ENCODE assay signal across 11 cellular contexts in the genomic region with DNA sequence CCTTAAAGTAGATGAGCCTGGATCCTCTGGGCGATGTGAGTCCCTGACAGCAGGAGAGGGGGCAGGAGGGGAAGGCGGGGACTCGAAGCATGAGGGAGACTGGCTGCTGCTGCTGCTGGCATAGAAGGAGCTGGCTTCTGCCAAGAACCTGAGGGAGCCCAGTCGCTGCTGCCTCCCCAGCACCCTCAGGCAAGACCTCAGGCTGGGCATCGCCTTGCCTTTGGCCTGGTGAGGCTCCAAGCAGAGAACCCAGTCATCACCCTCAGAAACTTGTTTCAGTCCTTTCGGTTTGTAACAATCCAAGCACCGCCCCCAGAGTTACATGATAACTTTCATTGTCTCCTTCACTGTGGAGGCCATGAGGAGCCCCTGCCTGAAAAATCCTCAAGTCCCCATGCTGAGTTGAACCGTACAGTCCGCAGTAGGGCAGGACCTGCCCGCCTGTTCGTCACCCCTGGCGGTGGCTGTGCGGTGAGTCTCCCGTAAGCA. TPM values are rescaled to one million over a fixed set of nuclear protein-coding genes. Genes with fewer than 3 reads are reported as not detected.
DNase-seq lines count a peak whose midpoint lies in the region; ATAC-seq and TF ChIP-seq lines count a peak whose summit lies in the region.
"Had no signal": no experiment of that assay in that cellular context is flagged by ENCODE, and none has a peak within 500 bp of the region (broad histone marks: within the 10 kb centered on the region; RNA-seq: fewer than 3 reads in every experiment).

No MANE protein-coding gene starts in this region.

- H2AFZ ChIP-seq in GM23338 (peak overlapping the region; percentile 90), SK-N-SH (ENCODE audit: low read depth) (peak overlapping the region; percentile 64)

- H3K36me3 ChIP-seq in GM23338 (ENCODE audit: insufficient read depth) (no peaks in the 10 kb centered on the region), SK-N-SH (replicated peaks in 1 of 2; ENCODE audit: control insufficient read depth in 1 of 2, insufficient read depth in 2 of 2, low read length in 1 of 2) (no peaks in the 10 kb centered on the region), heart right ventricle (no peaks in the 10 kb centered on the region)

- intact Hi-C loops in heart right ventricle (cut with DNase I) (no loop called here), CD14-positive monocyte (cut with micrococcal nuclease) (no loop called here)

- H3K4me2 ChIP-seq in GM23338 (peak overlapping the region; percentile 68), SK-N-SH (peak overlapping the region; percentile 80)

- H3K27ac Mint-ChIP-seq in GM23338, result no peak overlapping the region
- H3K27ac Mint-ChIP-seq in CD14-positive monocyte, result no peak overlapping the region
- H3K27ac Mint-ChIP-seq: T-helper 1 cell treated with Interleukin-12 subunit alpha and Interleukin-12 subunit beta and Interleukin-4 antibody, amounts not matched to agents 30 μg/mL and 1 μg/mL, for 36 hours had no signal

- H3K27me3 ChIP-seq in GM23338 (ENCODE audit: insufficient read depth), result no peaks in the 10 kb centered on the region
- no peaks in the 10 kb centered on the region for H3K27me3 ChIP-seq in SK-N-SH (ENCODE audit: insufficient read depth)
- H3K27me3 ChIP-seq in heart right ventricle, result peaks cover 0 to 32% (median 13%) of the 10 kb centered on the region in 7 donors

- POLR2A ChIA-PET in SK-N-SH (lab: Yijun Ruan, JAX), result no interaction called here

- no peak overlapping the region for H3K4me3 ChIP-seq in GM23338
- peak overlapping the region; percentile 6 to 43; a peak in 3 of 4 replicates for H3K4me3 ChIP-seq in SK-N-SH (ENCODE audit: low read depth in 2 of 2, low read length in 1 of 2)
- H3K4me3 ChIP-seq in heart right ventricle, result peak overlapping the region in 7 of 10 donors; percentile 17 to 39 (median 24)
- peak overlapping the region; percentile 13 for H3K4me3 ChIP-seq in skeletal muscle cell (ENCODE audit: low read depth, low read length)

- H3K4me1 ChIP-seq in GM23338 (ENCODE audit: insufficient read depth) (no peaks in the 10 kb centered on the region), SK-N-SH (ENCODE audit: control insufficient read depth in 1 of 2, insufficient read depth in 2 of 2, low read depth in 1 of 2, low read length in 1 of 2) (peaks cover 0 to 18% of the 10 kb centered on the region in 2 experiments; a peak in 1 of 4 replicates), heart right ventricle (peaks cover 0 to 10% (median 8%) of the 10 kb centered on the region in 9 donors)

- peak overlapping the region; percentile 54 for H3K4me3 Mint-ChIP-seq in GM23338
- no peak overlapping the region for H3K4me3 Mint-ChIP-seq in CD14-positive monocyte
- H3K4me3 Mint-ChIP-seq: central memory CD8-positive, alpha-beta T cell; T-helper 1 cell treated with Interleukin-12 subunit alpha and Interleukin-12 subunit beta and Interleukin-4 antibody, amounts not matched to agents 30 μg/mL and 1 μg/mL, for 36 hours had no signal

- WGBS in SK-N-SH (ENCODE audit: low lambda C conversion rate), result 55% methylated on average over 12 of the region's 14 CpGs
- WGBS in heart right ventricle, 2 donors, result 39 to 41% methylated on average over 14 of the region's 14 CpGs

- H3K27ac ChIP-seq in GM23338 (ENCODE audit: low read depth) (no peak overlapping the region), SK-N-SH (ENCODE audit: low read depth in 2 of 2, low read length in 1 of 2) (no peak overlapping the region), heart right ventricle (no peak overlapping the region)

- TF ChIP-seq EP300 in SK-N-SH (IDR thresholded peaks at IDR 0.05; ENCODE audit: borderline replicate concordance in 1 of 2, low read depth in 1 of 2, low read length in 1 of 2), result no peak

- H3K9me3 ChIP-seq in SK-N-SH, result peaks cover under 1% of the 10 kb centered on the region; the same call in 1 of the 2 replicates
- H3K9me3 ChIP-seq in heart right ventricle, result peaks cover 0 to 7% (median 4%) of the 10 kb centered on the region in 11 donors

- H3K27me3 Mint-ChIP-seq in GM23338 (ENCODE audit: insufficient read depth, low read depth, poor library complexity), result peaks cover 4% of the 10 kb centered on the region
- H3K27me3 Mint-ChIP-seq in CD14-positive monocyte (ENCODE audit: low read depth in 3 of 3), result peaks cover 10 to 32% (median 11%) of the 10 kb centered on the region in 3 donors
- H3K27me3 Mint-ChIP-seq: central memory CD8-positive, alpha-beta T cell had no signal

- CTCF ChIA-PET in SK-N-SH (lab: Yijun Ruan, JAX), result interaction anchor here (2.0 to 4.2 kb wide), 2 partner anchors 108 to 111 kb away, joined by 11 to 21 read pairs; no protein-coding TSS in a partner anchor

- H3K9me3 Mint-ChIP-seq in GM23338, result peaks cover 14% of the 10 kb centered on the region
- peaks cover 10 to 26% (median 20%) of the 10 kb centered on the region in 7 donors for H3K9me3 Mint-ChIP-seq in CD14-positive monocyte
- H3K9me3 Mint-ChIP-seq: central memory CD8-positive, alpha-beta T cell had no signal

- H3K36me3 Mint-ChIP-seq in GM23338 (ENCODE audit: low read depth) (no peaks in the 10 kb centered on the region; the same call in 1 of the 3 replicates), CD14-positive monocyte (no peaks in the 10 kb centered on the region)

- no peaks in the 10 kb centered on the region for H4K20me1 ChIP-seq in GM23338 (replicated peaks; ENCODE audit: insufficient read depth)
- H4K20me1 ChIP-seq in SK-N-SH (ENCODE audit: insufficient read depth), result no peaks in the 10 kb centered on the region

- H3F3A ChIP-seq in GM23338 (replicated peaks; ENCODE audit: low read depth) (no peaks in the 10 kb centered on the region), SK-N-SH (replicated peaks; ENCODE audit: insufficient read depth) (no peaks in the 10 kb centered on the region)

- DNase-seq in GM23338 (ENCODE audit: low spot score) (peak; percentile 42), SK-N-SH (peak; percentile 71), heart right ventricle (no peak), skeletal muscle cell (ENCODE audit: low read depth) (no peak), cortex of kidney (lab: John Stamatoyannopoulos, UW) (no peak), CD14-positive monocyte (ENCODE audit: low spot score) (no peak), middle frontal gyrus (ENCODE audit: extremely low spot score, low spot score) (no peak)
- no peak for DNase-seq in stimulated activated CD4-positive, alpha-beta T cell treated with anti-CD3 and anti-CD28 coated beads, Interleukin-2, amount 100 ng/mL, for 48 hours
- DNase-seq: occipital lobe had no signal

- TF ChIP-seq CTCF in GM23338 (conservative IDR thresholded peaks at IDR 0.05; ENCODE audit: low read depth in 2 of 2) (no peak), SK-N-SH (IDR thresholded peaks at IDR 0.05) (no peak), heart right ventricle (IDR thresholded peaks at IDR 0.05) (no peak), CD14-positive monocyte (IDR thresholded peaks at IDR 0.05) (no peak)

- H3K9me2 ChIP-seq in GM23338 (ENCODE audit: insufficient read depth), result no peaks in the 10 kb centered on the region
- no peaks in the 10 kb centered on the region for H3K9me2 ChIP-seq in SK-N-SH

- ATAC-seq in GM23338, result peak; percentile 76
- ATAC-seq in heart right ventricle, result peak; percentile 38 to 73 (median 58)

- H3K79me2 ChIP-seq in GM23338 (replicated peaks; ENCODE audit: insufficient read depth) (no peaks in the 10 kb centered on the region), SK-N-SH (ENCODE audit: insufficient read depth) (no peaks in the 10 kb centered on the region)

- no peak overlapping the region for H3K9ac ChIP-seq in SK-N-SH

- peaks cover 22% of the 10 kb centered on the region for H3K4me1 Mint-ChIP-seq in GM23338
- no peaks in the 10 kb centered on the region for H3K4me1 Mint-ChIP-seq in CD14-positive monocyte
- H3K4me1 Mint-ChIP-seq: central memory CD8-positive, alpha-beta T cell had no signal

- TF ChIP-seq RAD21 in SK-N-SH (IDR thresholded peaks at IDR 0.05; ENCODE audit: low read length), result no peak

TF ChIP-seq in GM23338, 12 proteins besides CTCF, POLR2A, EP300 and RAD21:
- TF ChIP-seq CREB1 (CRISPR knock-in tag; IDR thresholded peaks at IDR 0.05; ENCODE audit: low read depth) (no peak), ZNF331 (CRISPR knock-in tag; IDR thresholded peaks at IDR 0.05; ENCODE audit: low read depth) (no peak)

TF ChIP-seq in SK-N-SH, 30 proteins besides CTCF, POLR2A, EP300 and RAD21:
- TF ChIP-seq, protein P1, sequence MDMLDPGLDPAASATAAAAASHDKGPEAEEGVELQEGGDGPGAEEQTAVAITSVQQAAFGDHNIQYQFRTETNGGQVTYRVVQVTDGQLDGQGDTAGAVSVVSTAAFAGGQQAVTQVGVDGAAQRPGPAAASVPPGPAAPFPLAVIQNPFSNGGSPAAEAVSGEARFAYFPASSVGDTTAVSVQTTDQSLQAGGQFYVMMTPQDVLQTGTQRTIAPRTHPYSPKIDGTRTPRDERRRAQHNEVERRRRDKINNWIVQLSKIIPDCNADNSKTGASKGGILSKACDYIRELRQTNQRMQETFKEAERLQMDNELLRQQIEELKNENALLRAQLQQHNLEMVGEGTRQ (IDR thresholded peaks at IDR 0.05; ENCODE audit: borderline replicate concordance, low read depth, low read length), result no peak
- TF ChIP-seq, protein P2, sequence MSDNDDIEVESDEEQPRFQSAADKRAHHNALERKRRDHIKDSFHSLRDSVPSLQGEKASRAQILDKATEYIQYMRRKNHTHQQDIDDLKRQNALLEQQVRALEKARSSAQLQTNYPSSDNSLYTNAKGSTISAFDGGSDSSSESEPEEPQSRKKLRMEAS (IDR thresholded peaks at IDR 0.05; ENCODE audit: low read depth), result no peak
- TF ChIP-seq, protein P3, sequence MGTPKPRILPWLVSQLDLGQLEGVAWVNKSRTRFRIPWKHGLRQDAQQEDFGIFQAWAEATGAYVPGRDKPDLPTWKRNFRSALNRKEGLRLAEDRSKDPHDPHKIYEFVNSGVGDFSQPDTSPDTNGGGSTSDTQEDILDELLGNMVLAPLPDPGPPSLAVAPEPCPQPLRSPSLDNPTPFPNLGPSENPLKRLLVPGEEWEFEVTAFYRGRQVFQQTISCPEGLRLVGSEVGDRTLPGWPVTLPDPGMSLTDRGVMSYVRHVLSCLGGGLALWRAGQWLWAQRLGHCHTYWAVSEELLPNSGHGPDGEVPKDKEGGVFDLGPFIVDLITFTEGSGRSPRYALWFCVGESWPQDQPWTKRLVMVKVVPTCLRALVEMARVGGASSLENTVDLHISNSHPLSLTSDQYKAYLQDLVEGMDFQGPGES (IDR thresholded peaks at IDR 0.05; ENCODE audit: low read depth, low read length), result no peak
- TF ChIP-seq CHD2 (IDR thresholded peaks at IDR 0.05; ENCODE audit: low read length, partially characterized antibody), result no peak
- peak; percentile 13; the same call in 1 of the 2 replicates for TF ChIP-seq NFIC (IDR thresholded peaks at IDR 0.05; ENCODE audit: borderline replicate concordance)
- TF ChIP-seq MEF2A (IDR thresholded peaks at IDR 0.05; ENCODE audit: borderline replicate concordance, low read depth), result no peak
- no peak for TF ChIP-seq TCF12 (IDR thresholded peaks at IDR 0.05)

RNA-seq across cellular contexts. Expression of a gene that starts 38.8 kb away (rescaled TPM):
- total RNA-seq in GM23338 (2014; rRNA removed; shearing (Covaris generic)), result 34.5 and 36.2 TPM in 2 replicates
- polyA plus RNA-seq in GM23338 (2016; fragmentation: Nextera tagmentation; extraction: Ambion mirVana), result 10.9 and 12.1 TPM in 2 replicates
- polyA plus RNA-seq in SK-N-SH (2012; rRNA removed), result 45.5 and 53.3 TPM in 2 replicates
- polyA plus RNA-seq in SK-N-SH (2012; cell fraction: cytosol; rRNA removed), result 27.6 and 33.4 TPM in 2 replicates
- polyA plus RNA-seq in SK-N-SH (2012; cell fraction: nucleus; rRNA removed), result 208 and 214 TPM in 2 replicates
- total RNA-seq in heart right ventricle, result 10 to 100 TPM; 12.7 to 20.4 (median 16.3) TPM
- 10 to 100 TPM; 18.9 to 20.6 TPM for polyA plus RNA-seq in heart right ventricle
- polyA plus RNA-seq in CD14-positive monocyte, result 1 to 10 TPM; 1.8 to 2.8 TPM

Comparison
In these comparisons a context has a peak if more than half of its experiments do, and no peak if none do; other contexts are left out.
1. DNase-seq: peak in GM23338 (single experiment) and SK-N-SH (single experiment); none in heart right ventricle (0 of 2), skeletal muscle cell (single experiment), cortex of kidney (single experiment), CD14-positive monocyte (single experiment), middle frontal gyrus (single experiment) and stimulated activated CD4-positive, alpha-beta T cell treated with anti-CD3 and anti-CD28 coated beads, Interleukin-2, amount 100 ng/mL, for 48 hours (0 of 2).